In the genomic region with DNA sequence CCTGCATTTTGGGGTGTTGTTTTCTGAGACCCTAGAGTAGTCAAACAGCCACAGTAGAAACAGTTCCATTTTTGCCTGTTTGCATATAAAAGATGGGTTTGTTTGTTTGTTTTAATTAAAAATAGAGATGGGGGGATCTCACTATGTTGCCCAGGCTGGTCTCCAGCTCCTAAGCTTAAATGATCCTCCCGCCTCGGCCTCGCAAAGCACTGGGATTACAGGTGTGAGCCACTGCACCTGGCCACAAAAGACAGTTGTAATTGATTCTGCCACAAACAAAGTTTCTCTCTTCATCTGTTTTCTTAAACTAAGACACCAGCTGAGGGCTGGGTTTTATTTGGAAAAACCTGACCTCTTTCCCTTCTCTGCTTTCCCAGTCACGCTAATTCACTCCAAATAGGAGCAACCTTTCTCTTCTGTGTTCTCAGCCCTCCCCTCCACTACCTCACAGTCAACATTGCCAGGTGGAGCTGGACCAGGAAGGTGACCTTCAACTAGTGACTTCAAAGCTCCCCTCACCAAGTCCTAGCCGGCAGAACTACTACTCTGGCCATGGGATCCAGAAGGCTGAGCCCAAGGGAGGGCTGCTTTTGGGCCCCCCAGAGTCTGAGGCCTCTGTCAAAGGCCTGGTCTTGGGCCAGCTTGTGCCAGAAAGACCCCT, we compare ENCODE assay signal across 10 cellular contexts. TPM values are rescaled to one million over a fixed set of nuclear protein-coding genes. Genes with fewer than 3 reads are reported as not detected.
A peak's percentile ranks its signal among the peaks of the same experiment; 100 is the strongest.
DNase-seq lines count a peak whose midpoint lies in the region; ATAC-seq and TF ChIP-seq lines count a peak whose summit lies in the region.
"Had no signal": no experiment of that assay in that cellular context is flagged by ENCODE, and none has a peak within 500 bp of the region (broad histone marks: within the 10 kb centered on the region; RNA-seq: fewer than 3 reads in every experiment).

No MANE protein-coding gene starts in this region.

- WGBS in liver = 64% methylated on average over 5 of the region's 5 CpGs

- H3K27ac ChIP-seq in liver (ENCODE audit: low read depth in 1 of 2, low read length in 2 of 2) (peak overlapping the region; percentile 96 to 98), stomach smooth muscle (ENCODE audit: low read length) (peak overlapping the region; percentile 95)
- H3K27ac ChIP-seq: neutrophil had no signal

- H3K4me3 ChIP-seq in liver (ENCODE audit: low read depth in 1 of 3, low read length in 3 of 3) (peak overlapping the region in 2 of 3 donors; percentile 41 to 90), stomach smooth muscle (ENCODE audit: low read length in 2 of 2) (peak overlapping the region; percentile 30 to 83)

- H3K27me3 ChIP-seq in liver (ENCODE audit: control insufficient read depth in 4 of 4, insufficient read depth in 4 of 4, low read length in 3 of 4) (no peaks in the 10 kb centered on the region), stomach smooth muscle (ENCODE audit: control insufficient read depth in 1 of 2, insufficient read depth in 2 of 2, low read length in 2 of 2) (no peaks in the 10 kb centered on the region)

- H3K4me1 ChIP-seq in liver (ENCODE audit: control insufficient read depth in 4 of 4, insufficient read depth in 4 of 4, low read length in 3 of 4) = peaks cover 7 to 45% (median 24%) of the 10 kb centered on the region in 4 donors
- peaks cover 65% of the 10 kb centered on the region for H3K4me1 ChIP-seq in stomach smooth muscle (ENCODE audit: control insufficient read depth, insufficient read depth, low read length)

- TF ChIP-seq RAD21 in liver (IDR thresholded peaks at IDR 0.05) = peak in 1 of 2 donors; percentile 15

- peaks cover 2% of the 10 kb centered on the region for H3K36me3 Mint-ChIP-seq in activated naive CD4-positive, alpha-beta T cell treated with anti-CD3 and anti-CD28 coated beads, Interleukin-2, amount 50 U/mL, for 24 hours
- peaks cover 4% of the 10 kb centered on the region for H3K36me3 Mint-ChIP-seq in activated T-helper 17 cell treated with anti-CD3 and anti-CD28 coated beads, Interleukin-2, amount 50 U/mL, for 72 hours (ENCODE audit: low read depth)

- no peak for ATAC-seq in activated T-helper 17 cell treated with anti-CD3 and anti-CD28 coated beads, Interleukin-2, amount 50 U/mL, for 72 hours (replicated peaks)
- ATAC-seq in GM18868 (IDR thresholded peaks at IDR 0.05; ENCODE audit: unreplicated experiment) = no peak

- no peak for DNase-seq in activated naive CD4-positive, alpha-beta T cell treated with anti-CD3 and anti-CD28 coated beads, Interleukin-2, amount 50 U/mL, for 16 hours
- DNase-seq in AG08396 (ENCODE audit: low spot score) (no peak), cerebellar cortex (ENCODE audit: low spot score) (no peak)
- DNase-seq: cerebellar nuclear complex had no signal

- peak overlapping the region; percentile 84 for H3K4me3 Mint-ChIP-seq in activated naive CD4-positive, alpha-beta T cell treated with anti-CD3 and anti-CD28 coated beads, Interleukin-2, amount 50 U/mL, for 24 hours
- peak overlapping the region; percentile 70 for H3K4me3 Mint-ChIP-seq in activated T-helper 17 cell treated with anti-CD3 and anti-CD28 coated beads, Interleukin-2, amount 50 U/mL, for 72 hours

- H3K9me3 ChIP-seq in liver (ENCODE audit: control insufficient read depth in 4 of 4, low read length in 3 of 4) (no peaks in the 10 kb centered on the region), stomach smooth muscle (ENCODE audit: control insufficient read depth in 2 of 2, low read length in 2 of 2) (no peaks in the 10 kb centered on the region)
- H3K9me3 ChIP-seq: neutrophil had no signal

- H3K27ac Mint-ChIP-seq in activated naive CD4-positive, alpha-beta T cell treated with anti-CD3 and anti-CD28 coated beads, Interleukin-2, amount 50 U/mL, for 24 hours = peak overlapping the region; percentile 81
- H3K27ac Mint-ChIP-seq in activated T-helper 17 cell treated with anti-CD3 and anti-CD28 coated beads, Interleukin-2, amount 50 U/mL, for 72 hours = no peak overlapping the region

- no peaks in the 10 kb centered on the region for H3K27me3 Mint-ChIP-seq in activated naive CD4-positive, alpha-beta T cell treated with anti-CD3 and anti-CD28 coated beads, Interleukin-2, amount 50 U/mL, for 24 hours
- no peaks in the 10 kb centered on the region for H3K27me3 Mint-ChIP-seq in activated T-helper 17 cell treated with anti-CD3 and anti-CD28 coated beads, Interleukin-2, amount 50 U/mL, for 72 hours

- no peak for TF ChIP-seq CTCF in liver (IDR thresholded peaks at IDR 0.05; ENCODE audit: low read depth, low read length, missing input control)

- no peaks in the 10 kb centered on the region for H3K36me3 ChIP-seq in liver (ENCODE audit: control insufficient read depth in 4 of 4, insufficient read depth in 3 of 4, low read depth in 1 of 4, low read length in 3 of 4)
- H3K36me3 ChIP-seq in stomach smooth muscle (ENCODE audit: control insufficient read depth in 2 of 2, insufficient read depth in 2 of 2, low read length in 2 of 2) = no peaks in the 10 kb centered on the region
- H3K36me3 ChIP-seq: neutrophil had no signal

- H3K9ac ChIP-seq in liver (ENCODE audit: low read depth in 1 of 2, low read length in 2 of 2) = peak overlapping the region; percentile 40 to 65
- H3K9ac ChIP-seq in stomach smooth muscle (ENCODE audit: low read length in 2 of 2) = peak overlapping the region; percentile 49 to 55

- no peaks in the 10 kb centered on the region for H3K9me3 Mint-ChIP-seq in activated naive CD4-positive, alpha-beta T cell treated with anti-CD3 and anti-CD28 coated beads, Interleukin-2, amount 50 U/mL, for 24 hours
- H3K9me3 Mint-ChIP-seq in activated T-helper 17 cell treated with anti-CD3 and anti-CD28 coated beads, Interleukin-2, amount 50 U/mL, for 72 hours = no peaks in the 10 kb centered on the region

- H3K4me1 Mint-ChIP-seq in activated naive CD4-positive, alpha-beta T cell treated with anti-CD3 and anti-CD28 coated beads, Interleukin-2, amount 50 U/mL, for 24 hours = peaks cover 35% of the 10 kb centered on the region
- H3K4me1 Mint-ChIP-seq in activated T-helper 17 cell treated with anti-CD3 and anti-CD28 coated beads, Interleukin-2, amount 50 U/mL, for 72 hours = peaks cover 23% of the 10 kb centered on the region

TF ChIP-seq in liver, 16 proteins besides CTCF, POLR2A, EP300 and RAD21:
- TF ChIP-seq FOXA1 (IDR thresholded peaks at IDR 0.05) = peak; percentile 55
- TF ChIP-seq FOXA2 (IDR thresholded peaks at IDR 0.05) = peak; percentile 27
- no peak for TF ChIP-seq HNF4G (IDR thresholded peaks at IDR 0.05)
- TF ChIP-seq RXRA (IDR thresholded peaks at IDR 0.05) = peak in 1 of 2 donors; percentile 62
- TF ChIP-seq MAX (IDR thresholded peaks at IDR 0.05) = peak; percentile 47
- TF ChIP-seq ZBTB33 (IDR thresholded peaks at IDR 0.05) = peak; percentile 18
- no peak for TF ChIP-seq NR2F2 (IDR thresholded peaks at IDR 0.05)
- TF ChIP-seq JUND (IDR thresholded peaks at IDR 0.05) = peak in 1 of 2 donors; percentile 37
- TF ChIP-seq, protein P1, sequence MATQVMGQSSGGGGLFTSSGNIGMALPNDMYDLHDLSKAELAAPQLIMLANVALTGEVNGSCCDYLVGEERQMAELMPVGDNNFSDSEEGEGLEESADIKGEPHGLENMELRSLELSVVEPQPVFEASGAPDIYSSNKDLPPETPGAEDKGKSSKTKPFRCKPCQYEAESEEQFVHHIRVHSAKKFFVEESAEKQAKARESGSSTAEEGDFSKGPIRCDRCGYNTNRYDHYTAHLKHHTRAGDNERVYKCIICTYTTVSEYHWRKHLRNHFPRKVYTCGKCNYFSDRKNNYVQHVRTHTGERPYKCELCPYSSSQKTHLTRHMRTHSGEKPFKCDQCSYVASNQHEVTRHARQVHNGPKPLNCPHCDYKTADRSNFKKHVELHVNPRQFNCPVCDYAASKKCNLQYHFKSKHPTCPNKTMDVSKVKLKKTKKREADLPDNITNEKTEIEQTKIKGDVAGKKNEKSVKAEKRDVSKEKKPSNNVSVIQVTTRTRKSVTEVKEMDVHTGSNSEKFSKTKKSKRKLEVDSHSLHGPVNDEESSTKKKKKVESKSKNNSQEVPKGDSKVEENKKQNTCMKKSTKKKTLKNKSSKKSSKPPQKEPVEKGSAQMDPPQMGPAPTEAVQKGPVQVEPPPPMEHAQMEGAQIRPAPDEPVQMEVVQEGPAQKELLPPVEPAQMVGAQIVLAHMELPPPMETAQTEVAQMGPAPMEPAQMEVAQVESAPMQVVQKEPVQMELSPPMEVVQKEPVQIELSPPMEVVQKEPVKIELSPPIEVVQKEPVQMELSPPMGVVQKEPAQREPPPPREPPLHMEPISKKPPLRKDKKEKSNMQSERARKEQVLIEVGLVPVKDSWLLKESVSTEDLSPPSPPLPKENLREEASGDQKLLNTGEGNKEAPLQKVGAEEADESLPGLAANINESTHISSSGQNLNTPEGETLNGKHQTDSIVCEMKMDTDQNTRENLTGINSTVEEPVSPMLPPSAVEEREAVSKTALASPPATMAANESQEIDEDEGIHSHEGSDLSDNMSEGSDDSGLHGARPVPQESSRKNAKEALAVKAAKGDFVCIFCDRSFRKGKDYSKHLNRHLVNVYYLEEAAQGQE (IDR thresholded peaks at IDR 0.05) = peak; percentile 10

RNA-seq across cellular contexts. Expression of gene IDH2, which starts 1.5 kb away (rescaled TPM):
- 10 to 100 TPM; 53.5 to 75.6 TPM for total RNA-seq in activated T-helper 17 cell treated with anti-CD3 and anti-CD28 coated beads, Interleukin-2, amount 50 U/mL, for 72 hours
- total RNA-seq in liver = 100 to 1,000 TPM; 149 to 318 TPM
- 100 to 1,000 TPM; 278 to 339 TPM for polyA plus RNA-seq in liver
